ENCODE assay signal across 20 cellular contexts in the genomic region with DNA sequence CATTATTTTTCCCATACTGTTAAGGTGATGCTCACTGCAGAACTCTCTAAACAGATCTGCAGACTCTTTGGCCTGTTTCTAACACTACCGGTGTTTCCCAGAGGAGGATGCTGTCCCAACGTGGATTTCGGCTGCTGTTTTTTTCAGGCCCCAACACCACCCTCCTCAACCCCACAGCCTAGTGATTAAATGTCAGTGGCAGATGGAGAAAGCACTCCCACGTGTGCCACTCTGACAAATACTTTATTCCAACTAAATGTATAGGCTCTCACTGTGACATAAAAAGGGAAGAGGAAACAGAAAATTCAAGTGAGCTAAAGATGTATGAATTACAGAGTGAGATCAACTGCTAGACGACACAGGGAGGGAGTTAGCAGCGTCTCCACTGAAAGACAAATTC. TPM values are rescaled to one million over a fixed set of nuclear protein-coding genes. Genes with fewer than 3 reads are reported as not detected.
DNase-seq lines count a peak whose midpoint lies in the region; ATAC-seq, FAIRE-seq and TF ChIP-seq lines count a peak whose summit lies in the region.
"Had no signal": no experiment of that assay in that cellular context is flagged by ENCODE, and none has a peak within 500 bp of the region (broad histone marks: within the 10 kb centered on the region; RNA-seq: fewer than 3 reads in every experiment).

No MANE protein-coding gene starts in this region.

- no peak overlapping the region for H3K4me3 ChIP-seq in heart right ventricle
- H3K4me3 ChIP-seq in endothelial cell of umbilical vein (replicated peaks in 1 of 3; ENCODE audit: insufficient read depth in 1 of 3, low read depth in 1 of 3, low read length in 3 of 3), result no peak overlapping the region
- no peak overlapping the region for H3K4me3 ChIP-seq in gastrocnemius medialis
- no peak overlapping the region for H3K4me3 ChIP-seq in Peyer's patch
- H3K4me3 ChIP-seq: testis had no signal

- peaks cover 66% of the 10 kb centered on the region for H3K79me2 ChIP-seq in endothelial cell of umbilical vein (ENCODE audit: control insufficient read depth, insufficient read depth, low read length)

- H3K27me3 ChIP-seq in heart right ventricle (no peaks in the 10 kb centered on the region), endothelial cell of umbilical vein (ENCODE audit: control insufficient read depth in 2 of 2, insufficient read depth in 2 of 2, low read length in 2 of 2) (no peaks in the 10 kb centered on the region), gastrocnemius medialis (no peaks in the 10 kb centered on the region), Peyer's patch (no peaks in the 10 kb centered on the region)
- H3K27me3 ChIP-seq: testis had no signal

- no peak overlapping the region for H2AFZ ChIP-seq in endothelial cell of umbilical vein (ENCODE audit: low read depth, low read length)

- H3K36me3 ChIP-seq in heart right ventricle, result peaks cover 0 to 10% (median 0%) of the 10 kb centered on the region in 9 donors
- H3K36me3 ChIP-seq in endothelial cell of umbilical vein (ENCODE audit: control insufficient read depth in 2 of 2, extremely low read depth in 1 of 2, insufficient read depth in 2 of 2, low read length in 2 of 2), result no peaks in the 10 kb centered on the region
- H3K36me3 ChIP-seq in gastrocnemius medialis, result no peaks in the 10 kb centered on the region
- no peaks in the 10 kb centered on the region for H3K36me3 ChIP-seq in Peyer's patch

- POLR2A ChIA-PET in endothelial cell of umbilical vein (lab: Charles Lee), result no interaction called here

- FAIRE-seq in endothelial cell of umbilical vein (lab: Jason Lieb, UNC), result peak; percentile 48

- CTCF ChIA-PET in endothelial cell of umbilical vein (lab: Charles Lee), result interaction anchor here (1.1 to 2.8 kb wide), 4 partner anchors 11 to 27 kb away, joined by 4 to 7 read pairs (median 6); no protein-coding TSS in a partner anchor

- intact Hi-C loops in heart right ventricle (cut with DNase I), result no loop called here
- intact Hi-C loops in cardiac septum (cut with DNase I), result no loop called here
- intact Hi-C loops in endothelial cell of umbilical vein (cut with micrococcal nuclease), result no loop called here
- intact Hi-C loops in gastrocnemius medialis (cut with DNase I; ENCODE audit: low total_unique reads), result no loop called here

- H3K4me1 ChIP-seq in heart right ventricle, result peaks cover 2 to 56% (median 43%) of the 10 kb centered on the region in 9 donors
- H3K4me1 ChIP-seq in endothelial cell of umbilical vein (ENCODE audit: control insufficient read depth, extremely low read depth, insufficient read depth, low read length), result peaks cover 28% of the 10 kb centered on the region
- H3K4me1 ChIP-seq in gastrocnemius medialis, result peaks cover 40% of the 10 kb centered on the region in 2 donors
- H3K4me1 ChIP-seq in Peyer's patch, result peaks cover 0 to 34% (median 3%) of the 10 kb centered on the region in 4 donors

- dilution Hi-C loops in endothelial cell of umbilical vein (cut with MboI; ENCODE audit: extremely low pct_ligation_motif_present, low sequenced_read_pairs), result no loop called here

- no TSS peak for BruUV-seq in endothelial cell of umbilical vein (replicated peaks; lab: Mats Ljungman, UMichigan)

- TF ChIP-seq CTCF in heart right ventricle (IDR thresholded peaks at IDR 0.05) (no peak), endothelial cell of umbilical vein (IDR thresholded peaks at IDR 0.05; ENCODE audit: extremely low read depth in 1 of 2, insufficient read depth in 1 of 2, low read depth in 1 of 2, low read length in 2 of 2) (no peak), gastrocnemius medialis (IDR thresholded peaks at IDR 0.05 in 4 of 5, conservative IDR thresholded peaks at IDR 0.05 in 1 of 5) (no peak), Peyer's patch (IDR thresholded peaks at IDR 0.05) (no peak)

- in situ Hi-C loops in gastrocnemius medialis (cut with MboI; ENCODE audit: low sequenced_read_pairs in 4 of 4), result no loop called here

- no peaks in the 10 kb centered on the region for H3K9me1 ChIP-seq in endothelial cell of umbilical vein (replicated peaks; ENCODE audit: control insufficient read depth, extremely low read depth, insufficient read depth, low read length)

- TF ChIP-seq POLR2A in endothelial cell of umbilical vein (IDR thresholded peaks at IDR 0.05; ENCODE audit: low read depth, low read length) (no peak), gastrocnemius medialis (IDR thresholded peaks at IDR 0.05) (no peak), Peyer's patch (IDR thresholded peaks at IDR 0.05) (no peak)

- peaks cover 3% of the 10 kb centered on the region for H4K20me1 ChIP-seq in endothelial cell of umbilical vein (replicated peaks; ENCODE audit: control insufficient read depth, extremely low read depth, insufficient read depth, low read length)

- H3K4me2 ChIP-seq in endothelial cell of umbilical vein (ENCODE audit: insufficient read depth, low read length), result peak overlapping the region; percentile 27

- H3K9ac ChIP-seq in endothelial cell of umbilical vein (replicated peaks; ENCODE audit: extremely low read depth, insufficient read depth, low read length), result no peak overlapping the region

- H3K9me3 ChIP-seq in heart right ventricle (no peaks in the 10 kb centered on the region), endothelial cell of umbilical vein (replicated peaks; ENCODE audit: control insufficient read depth, insufficient read depth, low read length) (no peaks in the 10 kb centered on the region), gastrocnemius medialis (no peaks in the 10 kb centered on the region), Peyer's patch (no peaks in the 10 kb centered on the region)
- H3K9me3 ChIP-seq: testis had no signal

- WGBS in heart right ventricle, 2 donors, result 25 to 32% methylated on average over 6 of the region's 6 CpGs

- H3K27ac ChIP-seq in heart right ventricle (peak overlapping the region in 6 of 10 donors; percentile 15 to 55 (median 22)), endothelial cell of umbilical vein (ENCODE audit: insufficient read depth, low read depth, low read length) (no peak overlapping the region), gastrocnemius medialis (peak overlapping the region; percentile 1 to 90 (median 10)), Peyer's patch (no peak overlapping the region)
- H3K27ac ChIP-seq: RWPE1, testis had no signal

- DNase-seq in heart right ventricle (no peak), cardiac septum (ENCODE audit: low spot score) (no peak), MV-4-11 (lab: John Stamatoyannopoulos, UW) (peak; percentile 57), endothelial cell of umbilical vein (ENCODE audit: low read depth, low spot score) (no peak), gastrocnemius medialis (no peak), Peyer's patch (no peak), foreskin melanocyte (no peak)
- DNase-seq: activated CD4-positive, alpha-beta T cell treated with anti-CD3 and anti-CD28 coated beads for 36 hours; activated CD8-positive, alpha-beta memory T cell treated with anti-CD3 and anti-CD28 coated beads, Interleukin-2, amount 10 ng/mL, durations not matched to agents 7 days and 5 days; activated naive CD4-positive, alpha-beta T cell treated with Interleukin-2 at 50 U/mL for 16 hours; CD8-positive, alpha-beta memory T cell; DMS79 treated with DMSO at 0.1 percent for 48 hours; NCI-H1092; NCI-H2029; NCI-H510A; SW 1271; testis had no signal

- ATAC-seq in heart right ventricle (no peak), gastrocnemius medialis (no peak), HG02610 (IDR thresholded peaks at IDR 0.05; ENCODE audit: unreplicated experiment) (no peak)
- ATAC-seq: activated CD4-positive, alpha-beta T cell treated with anti-CD3 and anti-CD28 coated beads for 36 hours; activated CD8-positive, alpha-beta memory T cell treated with anti-CD3 and anti-CD28 coated beads, Interleukin-2, amount 10 ng/mL, durations not matched to agents 7 days and 5 days; HCT116 had no signal

TF ChIP-seq in endothelial cell of umbilical vein, 7 proteins besides CTCF, POLR2A, EP300 and RAD21:
- TF ChIP-seq JUN (IDR thresholded peaks at IDR 0.05; ENCODE audit: borderline replicate concordance, insufficient read depth, insufficient read length, low read depth), result no peak
- TF ChIP-seq, protein P1, sequence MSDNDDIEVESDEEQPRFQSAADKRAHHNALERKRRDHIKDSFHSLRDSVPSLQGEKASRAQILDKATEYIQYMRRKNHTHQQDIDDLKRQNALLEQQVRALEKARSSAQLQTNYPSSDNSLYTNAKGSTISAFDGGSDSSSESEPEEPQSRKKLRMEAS (IDR thresholded peaks at IDR 0.05; ENCODE audit: insufficient read depth, insufficient read length), result no peak
- TF ChIP-seq MYC (IDR thresholded peaks at IDR 0.05; ENCODE audit: low read depth, low read length), result no peak
- no peak for TF ChIP-seq GATA2 (IDR thresholded peaks at IDR 0.05; ENCODE audit: insufficient read depth, insufficient read length, low read depth, low read length)

RNA-seq across cellular contexts. Expression of a gene that starts 3.6 kb away (rescaled TPM):
- 10 to 100 TPM; 20.3 to 28.2 (median 23.5) TPM for total RNA-seq in heart right ventricle
- polyA plus RNA-seq in heart right ventricle, result 10 to 100 TPM; 12.9 to 16.7 TPM
- total RNA-seq in cardiac septum, result 26.5 TPM
- total RNA-seq in endothelial cell of umbilical vein, result 30.6 and 34.3 TPM in 2 replicates
- 33.3 and 36.1 TPM in 2 replicates for polyA plus RNA-seq in endothelial cell of umbilical vein
- 25.9 and 27.9 TPM in 2 replicates for polyA plus RNA-seq in endothelial cell of umbilical vein (2011; cell fraction: cytosol; rRNA removed)
- polyA plus RNA-seq in endothelial cell of umbilical vein (2011; cell fraction: nucleus; rRNA removed), result 35.0 and 37.4 TPM in 2 replicates
- 22.1 and 24.7 TPM in 2 replicates for polyA plus RNA-seq in endothelial cell of umbilical vein (2012)
- polyA minus RNA-seq in endothelial cell of umbilical vein, result 56.4 and 58.8 TPM in 2 replicates
- polyA minus RNA-seq in endothelial cell of umbilical vein (2011; cell fraction: cytosol; rRNA and poly(A)+ RNA removed), result 9.3 TPM
- polyA minus RNA-seq in endothelial cell of umbilical vein (2011; cell fraction: nucleus; rRNA and poly(A)+ RNA removed), result 15.1 and 19.3 TPM in 2 replicates
- total RNA-seq in gastrocnemius medialis, result 10 to 100 TPM; 28.9 to 39.0 (median 34.0) TPM
- total RNA-seq in Peyer's patch, result 10 to 100 TPM; 38.1 to 43.6 (median 42.8) TPM

RNA-seq across cellular contexts. Expression of a gene that starts 50.7 kb away (rescaled TPM):
- total RNA-seq in heart right ventricle (10 to 100 TPM; 32.0 to 74.2 (median 41.4) TPM), cardiac septum (44.3 TPM), endothelial cell of umbilical vein (80.4 and 86.0 TPM in 2 replicates), gastrocnemius medialis (10 to 100 TPM; 38.6 to 76.5 (median 62.6) TPM), Peyer's patch (100 to 1,000 TPM; 133 to 254 (median 154) TPM)
- polyA plus RNA-seq in heart right ventricle (10 to 100 TPM; 57.9 to 86.8 TPM), endothelial cell of umbilical vein (82.7 and 98.3 TPM in 2 replicates)
- 54.5 and 65.8 TPM in 2 replicates for polyA plus RNA-seq in endothelial cell of umbilical vein (2011; cell fraction: cytosol; rRNA removed)
- polyA plus RNA-seq in endothelial cell of umbilical vein (2011; cell fraction: nucleus; rRNA removed), result 152 and 200 TPM in 2 replicates
- polyA plus RNA-seq in endothelial cell of umbilical vein (2012), result 84.2 and 98.4 TPM in 2 replicates
- polyA minus RNA-seq in endothelial cell of umbilical vein, result 58.1 and 63.6 TPM in 2 replicates
- polyA minus RNA-seq in endothelial cell of umbilical vein (2011; cell fraction: cytosol; rRNA and poly(A)+ RNA removed), result 30.3 TPM
- polyA minus RNA-seq in endothelial cell of umbilical vein (2011; cell fraction: nucleus; rRNA and poly(A)+ RNA removed), result 44.5 and 45.0 TPM in 2 replicates

Comparison
In these comparisons a context has a peak if more than half of its experiments do, and no peak if none do; other contexts are left out.
1. H3K27ac ChIP-seq: peak in heart right ventricle (6 of 10) and gastrocnemius medialis (4 of 4); none in endothelial cell of umbilical vein (single experiment) and Peyer's patch (0 of 4).